ENCODE assay signal across 8 cellular contexts in genomic region chr9:92634712-92635605, GRCh38. TPM values are rescaled to one million over a fixed set of nuclear protein-coding genes. Genes with fewer than 3 reads are reported as not detected.
DNase-seq lines count a peak whose midpoint lies in the region; ATAC-seq and TF ChIP-seq lines count a peak whose summit lies in the region.

No MANE protein-coding gene starts in this region.

- TF ChIP-seq CTCF in PC-3 (conservative IDR thresholded peaks at IDR 0.05; ENCODE audit: low read depth, low read length) (peak; percentile 91), fibroblast of mammary gland (conservative IDR thresholded peaks at IDR 0.05; ENCODE audit: control insufficient read depth, insufficient read depth, low read depth, low read length) (peak; percentile 99)

- intact Hi-C loops in PC-3 (cut with micrococcal nuclease), result loop anchor here (1.0 to 5.0 kb wide), 4 partner anchors 196 to 493 kb away; no protein-coding TSS in a partner anchor

- H3K4me3 Mint-ChIP-seq in activated T-cell treated with anti-CD3 and anti-CD28 coated beads, Interleukin-2, amount 50 U/mL, for 4 hours, result no peak overlapping the region
- H3K4me3 Mint-ChIP-seq in natural killer cell treated with Interleukin-12 subunit alpha and Interleukin-12 subunit beta and Interleukin-15 and Interleukin-18, amount 100 ng/mL, for 72 hours, result no peak overlapping the region
- no peak overlapping the region for H3K4me3 Mint-ChIP-seq in stimulated activated naive CD8-positive, alpha-beta T cell treated with anti-CD3 and anti-CD28 coated beads, Interleukin-15, amount 100 ng/mL, for 72 hours

- peak; percentile 54 for ATAC-seq in HG03108 (IDR thresholded peaks at IDR 0.05; ENCODE audit: unreplicated experiment)
- peak; percentile 83 for ATAC-seq in PC-3
- peak; percentile 67 to 81 for ATAC-seq in activated T-cell treated with anti-CD3 and anti-CD28 coated beads, Interleukin-2, amount 50 U/mL, for 4 hours
- ATAC-seq in natural killer cell treated with Interleukin-12 subunit alpha and Interleukin-12 subunit beta and Interleukin-15 and Interleukin-18, amount 100 ng/mL, for 72 hours, result peak; percentile 66 to 71
- ATAC-seq in stimulated activated naive CD8-positive, alpha-beta T cell treated with anti-CD3 and anti-CD28 coated beads, Interleukin-15, amount 100 ng/mL, for 72 hours, result peak; percentile 44
- no peak for ATAC-seq in GM19455 (IDR thresholded peaks at IDR 0.05; ENCODE audit: unreplicated experiment)

- DNase-seq in DMS53 (lab: John Stamatoyannopoulos, UW) (peak; percentile 69), PC-3 (peak; percentile 66), fibroblast of mammary gland (ENCODE audit: low read depth) (peak; percentile 78)
- peak; percentile 54 for DNase-seq in activated T-cell treated with anti-CD3 and anti-CD28 coated beads, Interleukin-2, amount 50 U/mL, for 4 hours
- no peak for DNase-seq in natural killer cell treated with Interleukin-12 subunit alpha and Interleukin-12 subunit beta and Interleukin-15 and Interleukin-18, amount 100 ng/mL, for 72 hours (ENCODE audit: low spot score)
- DNase-seq in stimulated activated naive CD8-positive, alpha-beta T cell treated with anti-CD3 and anti-CD28 coated beads, Interleukin-15, amount 100 ng/mL, for 72 hours, result peak; percentile 61 to 66

- BruUV-seq in PC-3 (replicated peaks; lab: Mats Ljungman, UMichigan), result no TSS peak

- H3K27me3 Mint-ChIP-seq in activated T-cell treated with anti-CD3 and anti-CD28 coated beads, Interleukin-2, amount 50 U/mL, for 4 hours (ENCODE audit: low read depth), result no peaks in the 10 kb centered on the region
- H3K27me3 Mint-ChIP-seq in natural killer cell treated with Interleukin-12 subunit alpha and Interleukin-12 subunit beta and Interleukin-15 and Interleukin-18, amount 100 ng/mL, for 72 hours, result no peaks in the 10 kb centered on the region
- H3K27me3 Mint-ChIP-seq in stimulated activated naive CD8-positive, alpha-beta T cell treated with anti-CD3 and anti-CD28 coated beads, Interleukin-15, amount 100 ng/mL, for 72 hours, result no peaks in the 10 kb centered on the region

- no peaks in the 10 kb centered on the region for H3F3A ChIP-seq in PC-3 (ENCODE audit: low read length, unreplicated experiment)

- H3K9me3 Mint-ChIP-seq in activated T-cell treated with anti-CD3 and anti-CD28 coated beads, Interleukin-2, amount 50 U/mL, for 4 hours, result no peaks in the 10 kb centered on the region
- no peaks in the 10 kb centered on the region for H3K9me3 Mint-ChIP-seq in natural killer cell treated with Interleukin-12 subunit alpha and Interleukin-12 subunit beta and Interleukin-15 and Interleukin-18, amount 100 ng/mL, for 72 hours
- H3K9me3 Mint-ChIP-seq in stimulated activated naive CD8-positive, alpha-beta T cell treated with anti-CD3 and anti-CD28 coated beads, Interleukin-15, amount 100 ng/mL, for 72 hours, result no peaks in the 10 kb centered on the region

- no peaks in the 10 kb centered on the region for H3K27me3 ChIP-seq in PC-3 (ENCODE audit: low read length)

- H3K9ac ChIP-seq in PC-3 (ENCODE audit: low read length), result no peak overlapping the region

- H3K4me2 ChIP-seq in PC-3 (ENCODE audit: low read length), result no peak overlapping the region

- CTCF ChIA-PET in PC-3 (lab: Charles Lee), result no interaction called here

- H3K4me1 Mint-ChIP-seq in activated T-cell treated with anti-CD3 and anti-CD28 coated beads, Interleukin-2, amount 50 U/mL, for 4 hours (ENCODE audit: low read depth), result no peaks in the 10 kb centered on the region
- H3K4me1 Mint-ChIP-seq in natural killer cell treated with Interleukin-12 subunit alpha and Interleukin-12 subunit beta and Interleukin-15 and Interleukin-18, amount 100 ng/mL, for 72 hours (ENCODE audit: low read depth in 2 of 2), result no peaks in the 10 kb centered on the region
- H3K4me1 Mint-ChIP-seq in stimulated activated naive CD8-positive, alpha-beta T cell treated with anti-CD3 and anti-CD28 coated beads, Interleukin-15, amount 100 ng/mL, for 72 hours, result peaks cover 20% of the 10 kb centered on the region

- H2AFZ ChIP-seq in PC-3 (ENCODE audit: low read length), result no peak overlapping the region

- no peak overlapping the region for H3K27ac ChIP-seq in PC-3 (ENCODE audit: low read length)

- H3K27ac Mint-ChIP-seq in natural killer cell treated with Interleukin-12 subunit alpha and Interleukin-12 subunit beta and Interleukin-15 and Interleukin-18, amount 100 ng/mL, for 72 hours, result no peak overlapping the region
- H3K27ac Mint-ChIP-seq in stimulated activated naive CD8-positive, alpha-beta T cell treated with anti-CD3 and anti-CD28 coated beads, Interleukin-15, amount 100 ng/mL, for 72 hours, result peak overlapping the region in 1 of 2 donors; percentile 74

- peaks cover 30% of the 10 kb centered on the region for H3K36me3 ChIP-seq in PC-3 (ENCODE audit: low read depth, low read length)

- POLR2A ChIA-PET in PC-3 (lab: Charles Lee; ENCODE audit: unreplicated experiment), result no interaction called here

- no peaks in the 10 kb centered on the region for H3K79me2 ChIP-seq in PC-3 (ENCODE audit: low read length)

- no peaks in the 10 kb centered on the region for H3K4me1 ChIP-seq in PC-3 (ENCODE audit: insufficient read depth, low read length)

- no peaks in the 10 kb centered on the region for H3K9me3 ChIP-seq in PC-3 (ENCODE audit: low read length)

- H3K9me2 ChIP-seq in PC-3 (replicated peaks; ENCODE audit: low read length), result no peaks in the 10 kb centered on the region

- H3K4me3 ChIP-seq in PC-3 (ENCODE audit: low read length) (no peak overlapping the region), fibroblast of mammary gland (ENCODE audit: control insufficient read depth, low read depth, low read length) (no peak overlapping the region)

- H4K20me1 ChIP-seq in PC-3 (ENCODE audit: low read length), result no peaks in the 10 kb centered on the region

- peaks cover 35% of the 10 kb centered on the region for H3K36me3 Mint-ChIP-seq in activated T-cell treated with anti-CD3 and anti-CD28 coated beads, Interleukin-2, amount 50 U/mL, for 4 hours (ENCODE audit: insufficient read depth)
- H3K36me3 Mint-ChIP-seq in natural killer cell treated with Interleukin-12 subunit alpha and Interleukin-12 subunit beta and Interleukin-15 and Interleukin-18, amount 100 ng/mL, for 72 hours, result peaks cover 5% of the 10 kb centered on the region

RNA-seq across cellular contexts. Expression of gene IPPK, which starts 35.0 kb away (rescaled TPM):
- total RNA-seq in PC-3 (2014; rRNA removed), result 10.6 and 13.2 TPM in 2 replicates
- total RNA-seq in activated T-cell treated with anti-CD3 and anti-CD28 coated beads, Interleukin-2, amount 50 U/mL, for 4 hours, result 10 to 100 TPM; 12.8 to 14.6 (median 14.5) TPM
- total RNA-seq in natural killer cell treated with Interleukin-12 subunit alpha and Interleukin-12 subunit beta and Interleukin-15 and Interleukin-18, amount 100 ng/mL, for 72 hours, result 10 to 100 TPM; 11.8 to 21.9 TPM
